15 cellular contexts compared by ENCODE assay signal in genomic region chr1:76354236-76354635, GRCh38.
"Had no signal": no experiment of that assay in that cellular context is flagged by ENCODE, and none has a peak within 500 bp of the region (broad histone marks: within the 10 kb centered on the region; RNA-seq: fewer than 3 reads in every experiment).

No MANE protein-coding gene starts in this region.

- ATAC-seq: stimulated activated naive B cell treated with anti-CD40 and anti-IgM and Interleukin-4, amounts not matched to agents 10 μg/mL and 1 μg/mL and 100 μg/mL, for 72 hours; stimulated activated naive CD8-positive, alpha-beta T cell treated with anti-CD3 and anti-CD28 coated beads, Interleukin-15, amount 100 ng/mL, for 72 hours; stimulated activated naive CD8-positive, alpha-beta T cell treated with anti-CD3 and anti-CD28 coated beads, Interleukin-15, Interleukin-2, amounts not matched to agents 100 U/mL and 50 U/mL, for 24 hours; upper lobe of right lung had no signal

- H3K9me3 ChIP-seq: stomach, suprapubic skin, testis, thoracic aorta, thyroid gland, tibial artery, tibial nerve, transverse colon, upper lobe of left lung, upper lobe of right lung, uterus, vagina had no signal

- H3K4me1 ChIP-seq: stomach, suprapubic skin, testis, thyroid gland, tibial artery, tibial nerve, transverse colon, upper lobe of left lung, upper lobe of right lung, uterus, vagina had no signal

- H3K36me3 ChIP-seq: stomach, suprapubic skin, thoracic aorta, thyroid gland, tibial artery, tibial nerve, transverse colon, upper lobe of left lung, upper lobe of right lung, uterus, vagina had no signal

- H3K4me3 ChIP-seq: stomach, suprapubic skin, testis, thoracic aorta, thyroid gland, tibial artery, tibial nerve, transverse colon, upper lobe of left lung, upper lobe of right lung, uterus, vagina had no signal

- H3K27ac ChIP-seq: stomach, suprapubic skin, testis, thoracic aorta, thyroid gland, tibial artery, tibial nerve, transverse colon, upper lobe of left lung, upper lobe of right lung, uterus, vagina had no signal
